19 cellular contexts compared by ENCODE assay signal in the genomic region with DNA sequence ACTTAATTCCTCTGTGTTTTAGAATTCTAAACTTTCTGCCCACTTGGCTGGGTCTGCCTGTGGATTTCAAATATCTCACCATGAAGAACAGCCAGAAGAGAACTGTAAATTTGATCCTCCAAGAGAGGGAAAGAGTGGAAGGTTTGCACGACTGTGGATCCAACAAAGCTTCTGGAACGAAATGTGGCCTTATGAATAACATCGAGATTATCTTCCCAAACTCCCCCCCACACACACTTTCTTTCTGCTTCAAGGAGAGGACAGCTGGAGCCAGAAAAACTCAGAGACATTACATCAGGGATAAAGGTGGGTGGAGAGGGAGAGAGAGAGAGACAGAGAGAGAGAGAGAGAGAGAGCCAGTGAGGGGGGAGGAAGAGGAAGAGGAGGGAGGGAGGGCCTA.
DNase-seq lines count a peak whose midpoint lies in the region; ATAC-seq and TF ChIP-seq lines count a peak whose summit lies in the region.
"Had no signal": no experiment of that assay in that cellular context is flagged by ENCODE, and none has a peak within 500 bp of the region (broad histone marks: within the 10 kb centered on the region; RNA-seq: fewer than 3 reads in every experiment).

No MANE protein-coding gene starts in this region.

- peak; percentile 60 to 85 (median 78) for ATAC-seq in heart left ventricle
- peak; percentile 25 for ATAC-seq in left lung
- peak in 2 of 4 donors; percentile 38 to 56 for ATAC-seq in psoas muscle
- ATAC-seq in GM21515 (IDR thresholded peaks at IDR 0.05; ENCODE audit: unreplicated experiment) = no peak
- no peak for ATAC-seq in GM21526 (IDR thresholded peaks at IDR 0.05; ENCODE audit: low FRiP score, unreplicated experiment)

- H3K18ac ChIP-seq in H9 (ENCODE audit: insufficient read length, low read depth, low read length) = no peak overlapping the region

- no peak overlapping the region for H2AFZ ChIP-seq in H9 (ENCODE audit: low read length)

- H3K27ac ChIP-seq in H9 (ENCODE audit: insufficient read length, low read depth, low read length) (no peak overlapping the region), heart left ventricle (peak overlapping the region in 11 of 12 donors; percentile 16 to 75 (median 62)), left lung (no peak overlapping the region), psoas muscle (peak overlapping the region; percentile 23)
- H3K27ac ChIP-seq: BLaER1 had no signal

- no peak for DNase-seq in H9
- DNase-seq in heart left ventricle = no peak
- no peak for DNase-seq in left lung
- no peak for DNase-seq in psoas muscle
- no peak for DNase-seq in islet precursor cell
- DNase-seq in lower leg skin (ENCODE audit: low spot score in 2 of 2) = no peak
- DNase-seq: DND-41; HCEC 1CT; KBM-7; MV-4-11; NCI-H1417; NCI-H1930; NCI-H2171; NCI-H446 treated with DMSO at 0.1 percent for 48 hours; NK-92 treated with Interleukin-12 subunit alpha and Interleukin-12 subunit beta, amount 100 ng/mL, for 24 hours; OCI-M1 had no signal

- no peaks in the 10 kb centered on the region for H3K27me3 Mint-ChIP-seq in H9 (ENCODE audit: low read depth)

- H2BK5ac ChIP-seq in H9 (ENCODE audit: insufficient read length, low read length) = no peak overlapping the region

- H2BK15ac ChIP-seq in H9 (ENCODE audit: low read depth, low read length) = no peak overlapping the region

- H3K36me3 ChIP-seq in heart left ventricle (no peaks in the 10 kb centered on the region), left lung (no peaks in the 10 kb centered on the region), psoas muscle (ENCODE audit: insufficient read depth in 1 of 2, low read depth in 1 of 2) (no peaks in the 10 kb centered on the region)
- H3K36me3 ChIP-seq: BLaER1 had no signal

- no peak overlapping the region for H2BK120ac ChIP-seq in H9 (ENCODE audit: low read depth, low read length, poor library complexity, severe bottlenecking)

- no peaks in the 10 kb centered on the region for H4K20me1 ChIP-seq in H9 (ENCODE audit: control insufficient read depth, insufficient read depth, insufficient read length)
- H4K20me1 ChIP-seq: BLaER1 had no signal

- peaks cover 4% of the 10 kb centered on the region for H3K23me2 ChIP-seq in H9 (ENCODE audit: insufficient read length, low read depth, low read length, poor library complexity, severe bottlenecking)

- WGBS in H9 (ENCODE audit: extremely low coverage, insufficient read length, low lambda C conversion rate) = no CpG with 5 or more reads among the region's 3 CpGs
- WGBS in heart left ventricle, 4 donors = 55 to 68% (median 60%) methylated on average over 3 of the region's 3 CpGs
- WGBS in psoas muscle, 3 donors = 20 to 29% (median 23%) methylated on average over 3 of the region's 3 CpGs
- WGBS in lower leg skin, 2 donors = 48 to 59% methylated on average over 3 of the region's 3 CpGs

- intact Hi-C loops in heart left ventricle (cut with DNase I) = no loop called here
- intact Hi-C loops in left lung (cut with DNase I) = no loop called here
- intact Hi-C loops in psoas muscle (cut with DNase I) = no loop called here
- intact Hi-C loops in lower leg skin (cut with DNase I; ENCODE audit: low total_unique reads) = no loop called here

- H3K27ac Mint-ChIP-seq in H9 = 0 out of 7 replicates have a peak overlapping the region, but pooled peaks of 1 of the 3 experiments have one; percentile 43

- no peak overlapping the region for H2BK20ac ChIP-seq in H9 (ENCODE audit: low read depth, low read length, poor library complexity, severe bottlenecking)

- H3K79me1 ChIP-seq in H9 (ENCODE audit: insufficient read depth, low read depth, low read length, poor library complexity, severe bottlenecking) = no peaks in the 10 kb centered on the region

- H4K5ac ChIP-seq in H9 (ENCODE audit: insufficient read length, low read depth, low read length) = no peak overlapping the region

- peak overlapping the region in 1 of 2 experiments; percentile 2; a peak in 1 of 5 replicates for H3K4me3 Mint-ChIP-seq in H9

- H3K9me3 Mint-ChIP-seq in H9 = no peaks in the 10 kb centered on the region

- peaks cover 6% of the 10 kb centered on the region in 2 experiments; a peak in 2 of 4 replicates for H3K4me1 Mint-ChIP-seq in H9

- H3K14ac ChIP-seq in H9 (ENCODE audit: insufficient read depth, low read length) = no peak overlapping the region

- H3K4me3 ChIP-seq in heart left ventricle (no peak overlapping the region), left lung (no peak overlapping the region), psoas muscle (no peak overlapping the region), lower leg skin (ENCODE audit: low read depth, poor library complexity, severe bottlenecking) (no peak overlapping the region)
- H3K4me3 ChIP-seq: BLaER1 had no signal

- no peak overlapping the region for H3K4ac ChIP-seq in H9 (ENCODE audit: low read depth, low read length)

- H3K4me2 ChIP-seq in H9 (ENCODE audit: insufficient read depth, insufficient read length, low read length) = peak overlapping the region; percentile 57
- H3K4me2 ChIP-seq: BLaER1 had no signal

- no peak overlapping the region for H3K56ac ChIP-seq in H9 (ENCODE audit: insufficient read length, low read depth, low read length)

- no peak overlapping the region for H2AK5ac ChIP-seq in H9 (ENCODE audit: insufficient read length, low read length)

- H3K79me2 ChIP-seq in H9 (ENCODE audit: insufficient read depth, low read length) = no peaks in the 10 kb centered on the region

- H4K91ac ChIP-seq in H9 (ENCODE audit: insufficient read length, low read depth, low read length) = no peak overlapping the region

- no peak for TF ChIP-seq POLR2A in heart left ventricle (IDR thresholded peaks at IDR 0.05)
- no peak for TF ChIP-seq POLR2A in lower leg skin (IDR thresholded peaks at IDR 0.05)

- H4K8ac ChIP-seq in H9 (replicated peaks; ENCODE audit: insufficient read length, low read depth, low read length) = no peak overlapping the region

- no peak overlapping the region for H3T11ph ChIP-seq in H9 (ENCODE audit: low read length)

- H3K9me3 ChIP-seq in H9 (ENCODE audit: control insufficient read depth, low read depth, low read length) = no peaks in the 10 kb centered on the region
- no peaks in the 10 kb centered on the region for H3K9me3 ChIP-seq in heart left ventricle
- H3K9me3 ChIP-seq in left lung = no peaks in the 10 kb centered on the region
- no peaks in the 10 kb centered on the region for H3K9me3 ChIP-seq in psoas muscle

- H2BK12ac ChIP-seq in H9 (ENCODE audit: insufficient read length, low read depth, low read length) = no peak overlapping the region

- H3K9ac ChIP-seq in H9 (ENCODE audit: extremely low read depth, insufficient read length, low read length) = no peak overlapping the region
- H3K9ac ChIP-seq: BLaER1 had no signal

- no peaks in the 10 kb centered on the region for H3K36me3 Mint-ChIP-seq in H9 (ENCODE audit: insufficient read depth in 1 of 3, low read depth in 3 of 3)

- H3K4me1 ChIP-seq in H9 (ENCODE audit: insufficient read depth, low read length) (no peaks in the 10 kb centered on the region), heart left ventricle (peaks cover 0 to 22% (median 3%) of the 10 kb centered on the region in 12 donors), left lung (no peaks in the 10 kb centered on the region), psoas muscle (no peaks in the 10 kb centered on the region)
- H3K4me1 ChIP-seq: BLaER1 had no signal

- H3K27me3 ChIP-seq in H9 (ENCODE audit: insufficient read depth, low read length) (no peaks in the 10 kb centered on the region), heart left ventricle (peaks cover 0 to 6% (median 0%) of the 10 kb centered on the region in 9 donors), left lung (peaks cover 0 to 26% of the 10 kb centered on the region in 2 donors), psoas muscle (ENCODE audit: insufficient read depth in 3 of 3, low read length in 2 of 3) (peaks cover 0 to 3% (median 3%) of the 10 kb centered on the region in 3 donors)
- H3K27me3 ChIP-seq: BLaER1 had no signal

- TF ChIP-seq CTCF in H9 (conservative IDR thresholded peaks at IDR 0.05) (no peak), heart left ventricle (IDR thresholded peaks at IDR 0.05) (no peak), left lung (IDR thresholded peaks at IDR 0.05) (no peak), psoas muscle (IDR thresholded peaks at IDR 0.05) (no peak), lower leg skin (IDR thresholded peaks at IDR 0.05) (no peak)

- no peak overlapping the region for H3K23ac ChIP-seq in H9 (ENCODE audit: insufficient read length, low read depth, low read length)

Comparison
In these comparisons a context has a peak if more than half of its experiments do, and no peak if none do; other contexts are left out.
1. H3K27ac ChIP-seq: peak in heart left ventricle (11 of 12) and psoas muscle (single experiment); none in H9 (single experiment) and left lung (0 of 2).
2. ATAC-seq: peak in heart left ventricle (4 of 4) and left lung (single experiment); none in GM21515 (single experiment) and GM21526 (single experiment).